8 cellular contexts compared by ENCODE assay signal in the genomic region with DNA sequence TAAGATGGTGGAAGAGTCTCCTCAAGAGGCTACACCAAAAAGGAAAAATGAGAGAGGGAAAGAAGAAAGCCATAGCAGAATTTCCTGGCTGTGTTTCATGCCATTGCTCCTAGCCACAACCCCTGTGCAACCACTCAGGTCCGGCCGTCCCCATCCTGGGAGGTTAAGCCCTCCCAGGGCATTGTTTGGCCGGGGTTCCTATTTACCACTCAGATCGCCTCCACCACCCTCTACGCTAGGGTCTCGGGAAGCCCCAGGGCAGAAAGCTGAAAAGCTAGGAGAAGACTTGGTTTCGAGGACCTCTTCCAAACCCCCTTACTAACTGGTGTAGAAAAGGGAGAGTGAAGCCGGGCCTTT. TPM values are rescaled to one million over a fixed set of nuclear protein-coding genes. Genes with fewer than 3 reads are reported as not detected.
A peak's percentile ranks its signal among the peaks of the same experiment; 100 is the strongest.
DNase-seq lines count a peak whose midpoint lies in the region; ATAC-seq and TF ChIP-seq lines count a peak whose summit lies in the region.

No MANE protein-coding gene starts in this region.

- peak; percentile 31 for ATAC-seq in GM21717 (IDR thresholded peaks at IDR 0.05; ENCODE audit: unreplicated experiment)

- TF ChIP-seq POLR2A in tibial nerve (IDR thresholded peaks at IDR 0.05): no peak

- H3K9me3 ChIP-seq in HUES6 (ENCODE audit: control insufficient read depth, insufficient read depth, low read depth, low read length) (no peaks in the 10 kb centered on the region), mucosa of stomach (ENCODE audit: control insufficient read depth, low read length) (no peaks in the 10 kb centered on the region), tibial nerve (no peaks in the 10 kb centered on the region)

- H3K4me1 ChIP-seq in HUES6 (ENCODE audit: control insufficient read depth, insufficient read depth, low read length) (peaks cover 11% of the 10 kb centered on the region; the same call in 1 of the 2 replicates), mucosa of stomach (ENCODE audit: control insufficient read depth, insufficient read depth, low read length) (no peaks in the 10 kb centered on the region), tibial nerve (peaks cover 0 to 52% (median 19%) of the 10 kb centered on the region in 4 donors)

- H3K27me3 ChIP-seq in HUES6 (ENCODE audit: control insufficient read depth, insufficient read depth, low read length) (no peaks in the 10 kb centered on the region), mucosa of stomach (ENCODE audit: control insufficient read depth, insufficient read depth, low read length) (no peaks in the 10 kb centered on the region), tibial nerve (no peaks in the 10 kb centered on the region)

- no peak for TF ChIP-seq CTCF in VCaP (conservative IDR thresholded peaks at IDR 0.05)
- TF ChIP-seq CTCF in epithelial cell of esophagus (IDR thresholded peaks at IDR 0.05; ENCODE audit: insufficient read depth, low read depth, low read length, missing control alignments): no peak
- no peak for TF ChIP-seq CTCF in tibial nerve (IDR thresholded peaks at IDR 0.05)

- whole genome bisulfite sequencing in tibial nerve, 2 donors: 0 to 1% methylated on average over 8 of the region's 8 CpGs

- no peaks in the 10 kb centered on the region for H3K36me3 ChIP-seq in HUES6 (ENCODE audit: control insufficient read depth, insufficient read depth, low read length)
- H3K36me3 ChIP-seq in mucosa of stomach (ENCODE audit: control insufficient read depth, insufficient read depth, low read length): no peaks in the 10 kb centered on the region
- H3K36me3 ChIP-seq in tibial nerve: no peaks in the 10 kb centered on the region

- peak overlapping the region; percentile 89 for H3K27ac ChIP-seq in HUES6 (ENCODE audit: low read depth, low read length)
- H3K27ac ChIP-seq in VCaP: peak overlapping the region; percentile 97
- H3K27ac ChIP-seq in tibial nerve: peak overlapping the region; percentile 90 to 99 (median 96)

- H3K4me3 ChIP-seq in HUES6 (ENCODE audit: low read depth, low read length) (peak overlapping the region; percentile 75), epithelial cell of esophagus (ENCODE audit: low read length) (peak overlapping the region; percentile 95), mucosa of stomach (ENCODE audit: low read length) (peak overlapping the region; percentile 88), tibial nerve (peak overlapping the region; percentile 62 to 99 (median 90))

- peak overlapping the region; percentile 88 for H3K9ac ChIP-seq in HUES6 (ENCODE audit: low read length)
- H3K9ac ChIP-seq in mucosa of stomach (ENCODE audit: low read length): peak overlapping the region; percentile 97

- DNase-seq in DMS153 treated with DMSO at 0.1 percent for 48 hours (lab: John Stamatoyannopoulos, UW; ENCODE audit: unreplicated experiment) (peak; percentile 15), DMS153 (lab: John Stamatoyannopoulos, UW) (no peak), epithelial cell of esophagus (ENCODE audit: low read depth) (peak; percentile 27), tibial nerve (ENCODE audit: low spot score in 2 of 2) (no peak)

- TF ChIP-seq EP300 in tibial nerve (IDR thresholded peaks at IDR 0.05): no peak

RNA-seq across cellular contexts. Expression of gene RC3H2, which starts 0.7 kb away (rescaled TPM):
- 10 to 100 TPM; 38.4 to 68.2 (median 41.9) TPM for total RNA-seq in tibial nerve

RNA-seq across cellular contexts. Expression of gene ZBTB6, which starts 8.7 kb away (rescaled TPM):
- total RNA-seq in tibial nerve: 10 to 100 TPM in 2 of 4 donors, 1 to 10 TPM in 2; 5.7 to 12.3 (median 8.8) TPM

RNA-seq across cellular contexts. Expression of gene ZBTB26, which starts 26.9 kb away (rescaled TPM):
- total RNA-seq in tibial nerve: 1 to 10 TPM; 4.9 to 9.0 (median 6.2) TPM

RNA-seq across cellular contexts. Expression of gene RABGAP1, which starts 36.4 kb away (rescaled TPM):
- total RNA-seq in tibial nerve: 10 to 100 TPM; 66.1 to 83.1 (median 73.4) TPM

Comparison
In these comparisons a context has a peak if more than half of its experiments do, and no peak if none do; other contexts are left out.
1. DNase-seq: peak in DMS153 treated with DMSO at 0.1 percent for 48 hours (single experiment) and epithelial cell of esophagus (single experiment); none in DMS153 (single experiment) and tibial nerve (0 of 2).
2. Peak in every context shown above with its lines, with median percentiles within 50 percentile points of each other: H3K27ac ChIP-seq and H3K4me3 ChIP-seq.